In genomic region chr3:25727316-25727715, GRCh38 we compare ENCODE assay signal across 19 cellular contexts.
"Had no signal": no experiment of that assay in that cellular context is flagged by ENCODE, and none has a peak within 500 bp of the region (broad histone marks: within the 10 kb centered on the region; RNA-seq: fewer than 3 reads in every experiment).

No MANE protein-coding gene starts in this region.

- H3K27ac ChIP-seq: heart left ventricle, pancreas, psoas muscle, right lobe of liver, spleen, testis, transverse colon had no signal

- H3K27me3 ChIP-seq: dorsolateral prefrontal cortex, heart left ventricle, pancreas, right lobe of liver, spleen, testis, transverse colon had no signal

- DNase-seq: cortex of kidney; effector CD8-positive, alpha-beta T cell; foreskin melanocyte; heart left ventricle; hippocampal formation; left colon; occipital lobe; pancreas; psoas muscle; retina; right lobe of liver; spleen; stimulated activated CD4-positive, alpha-beta T cell treated with anti-CD3 and anti-CD28 coated beads, Interleukin-15, amount 100 ng/mL, for 24 hours; stimulated activated CD4-positive, alpha-beta T cell treated with anti-CD3 and anti-CD28 coated beads, Interleukin-1b, Interleukin-23, amount 100 ng/mL, for 48 hours; stimulated activated CD4-positive, alpha-beta T cell treated with anti-CD3 and anti-CD28 coated beads, Interleukin-4, amount 100 ng/mL, for 24 hours; stimulated activated naive CD8-positive, alpha-beta T cell treated with anti-CD3 and anti-CD28 coated beads, Interleukin-15, amount 100 ng/mL, for 72 hours; testis; transverse colon had no signal

- H3K9me3 ChIP-seq: heart left ventricle, pancreas, psoas muscle, right lobe of liver, spleen, testis, transverse colon had no signal

- H3K4me1 ChIP-seq: heart left ventricle, pancreas, psoas muscle, right lobe of liver, spleen, testis, transverse colon had no signal

- H3K4me3 ChIP-seq: dorsolateral prefrontal cortex, heart left ventricle, pancreas, psoas muscle, right lobe of liver, spleen, testis, transverse colon had no signal
